8 cellular contexts compared by ENCODE assay signal in the genomic region with DNA sequence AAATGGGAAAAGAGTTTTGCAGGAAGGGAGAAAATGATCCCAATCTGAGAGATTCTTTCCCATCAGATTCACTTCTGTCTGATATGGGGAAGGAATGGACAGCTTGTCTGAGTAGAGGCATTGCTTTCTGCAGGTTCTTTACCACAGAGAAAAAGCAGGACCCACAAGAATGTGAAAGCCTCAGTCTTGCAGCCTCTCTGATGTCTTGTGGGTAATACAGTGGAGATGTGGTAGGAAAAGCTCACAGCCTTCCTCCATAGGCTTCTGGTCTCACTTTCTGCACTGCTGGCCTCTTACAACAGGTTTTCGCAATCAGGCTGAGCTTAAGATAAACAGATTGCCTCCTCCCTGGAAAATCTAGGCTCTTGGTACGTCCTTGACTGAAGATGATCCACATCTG. TPM values are rescaled to one million over a fixed set of nuclear protein-coding genes. Genes with fewer than 3 reads are reported as not detected.
DNase-seq lines count a peak whose midpoint lies in the region; ATAC-seq and TF ChIP-seq lines count a peak whose summit lies in the region.

No MANE protein-coding gene starts in this region.

- no peaks in the 10 kb centered on the region for H3K9me3 Mint-ChIP-seq in HFFc6

- peak; percentile 52 for DNase-seq in EL
- DNase-seq in HFFc6: peak; percentile 60
- DNase-seq in SKM-1 treated with dmso at 0.1 percent for 144 hours (lab: John Stamatoyannopoulos, UW; ENCODE audit: unreplicated experiment): peak; percentile 74
- DNase-seq in fibroblast of peridontal ligament (ENCODE audit: extremely low read depth): peak; percentile 95
- DNase-seq in omental fat pad (ENCODE audit: low spot score): no peak
- DNase-seq in DMS79 treated with DMSO at 0.1 percent for 48 hours (lab: John Stamatoyannopoulos, UW): no peak
- DNase-seq in NAMALWA (ENCODE audit: low spot score): no peak
- DNase-seq in NCI-H1092 (lab: John Stamatoyannopoulos, UW): no peak

- ATAC-seq in omental fat pad (ENCODE audit: low FRiP score): peak; percentile 52

- peak overlapping the region; percentile 93 for H3K27ac Mint-ChIP-seq in HFFc6

- peaks cover 38% of the 10 kb centered on the region for H3K4me1 Mint-ChIP-seq in HFFc6 (ENCODE audit: low read depth)

- H3K4me3 Mint-ChIP-seq in HFFc6: peak overlapping the region; percentile 95

- no peaks in the 10 kb centered on the region for H3K27me3 Mint-ChIP-seq in HFFc6 (ENCODE audit: insufficient read depth)

- no peak for TF ChIP-seq CTCF in HFFc6 (IDR thresholded peaks at IDR 0.05)
- TF ChIP-seq CTCF in omental fat pad (IDR thresholded peaks at IDR 0.05): no peak

- H3K36me3 Mint-ChIP-seq in HFFc6 (ENCODE audit: low read depth): peaks cover 3% of the 10 kb centered on the region; the same call in 1 of the 2 replicates

RNA-seq across cellular contexts. Expression of gene IFIT1, which starts 0.6 kb away (rescaled TPM):
- 10 to 100 TPM; 35.7 to 52.5 (median 49.1) TPM for total RNA-seq in HFFc6 (2021; fragmentation: NEBNext Ultra II Directional; extraction: Animal tissue kit (Norgen Biotek cat#: 25700))
- 10 to 100 TPM in 2 of 4 donors, 1 to 10 TPM in 2; 8.1 to 30.9 (median 11.6) TPM for total RNA-seq in omental fat pad

RNA-seq across cellular contexts. Expression of gene IFIT1B, which starts 15.1 kb away (rescaled TPM):
- not detected for total RNA-seq in HFFc6 (2021; fragmentation: NEBNext Ultra II Directional; extraction: Animal tissue kit (Norgen Biotek cat#: 25700))
- total RNA-seq in omental fat pad: not detected

RNA-seq across cellular contexts. Expression of gene IFIT5, which starts 21.4 kb away (rescaled TPM):
- total RNA-seq in HFFc6 (2021; fragmentation: NEBNext Ultra II Directional; extraction: Animal tissue kit (Norgen Biotek cat#: 25700)): 10 to 100 TPM; 19.2 to 26.1 (median 22.4) TPM
- total RNA-seq in omental fat pad: 10 to 100 TPM in 3 of 4 donors, 1 to 10 TPM in 1; 6.9 to 32.8 (median 17.3) TPM

Comparison
In these comparisons a context has a peak if more than half of its experiments do, and no peak if none do; other contexts are left out.
1. DNase-seq: peak in EL (single experiment), HFFc6 (single experiment), SKM-1 treated with dmso at 0.1 percent for 144 hours (single experiment) and fibroblast of peridontal ligament (single experiment); none in omental fat pad (single experiment), DMS79 treated with DMSO at 0.1 percent for 48 hours (single experiment), NAMALWA (single experiment) and NCI-H1092 (single experiment).